Comparison of ENCODE assay signal across 20 cellular contexts in the genomic region with DNA sequence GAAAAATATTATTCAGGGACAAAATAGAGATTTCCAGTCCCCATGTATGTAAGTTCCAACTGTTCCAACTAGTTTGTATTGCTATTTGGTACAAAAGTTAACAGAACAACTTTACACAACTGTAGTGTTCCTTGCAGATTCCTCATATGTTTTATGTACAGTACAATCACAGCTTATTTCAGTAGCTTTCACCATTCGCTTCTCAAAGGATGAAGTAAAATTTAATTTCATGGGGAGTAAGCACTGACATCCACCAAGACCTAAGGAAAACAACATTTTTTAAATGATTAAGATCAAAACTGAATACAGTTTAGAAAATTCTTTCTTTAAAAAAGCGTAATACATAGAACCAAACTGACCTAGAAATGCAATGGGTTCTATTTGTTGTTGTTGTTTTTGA.
"Had no signal": no experiment of that assay in that cellular context is flagged by ENCODE, and none has a peak within 500 bp of the region (broad histone marks: within the 10 kb centered on the region; RNA-seq: fewer than 3 reads in every experiment).

No MANE protein-coding gene starts in this region.

- H3K36me3 ChIP-seq: ovary had no signal

- H3K27me3 ChIP-seq: foreskin keratinocyte, hepatocyte, ovary had no signal

- H3K4me2 ChIP-seq: hepatocyte, smooth muscle cell had no signal

- H3K4me3 Mint-ChIP-seq: endodermal cell had no signal

- ATAC-seq: foreskin keratinocyte, left colon, left ventricle myocardium superior, right cardiac atrium had no signal

- H2AFZ ChIP-seq: hepatocyte had no signal

- DNase-seq: effector CD4-positive, alpha-beta T cell; endodermal cell; erythroblast; foreskin keratinocyte; kidney; left colon; left ventricle myocardium superior; mesendoderm; naive B cell; nucleus accumbens; right cardiac atrium; stimulated activated CD4-positive, alpha-beta T cell treated with anti-CD3 and anti-CD28 coated beads, Interleukin-2, amount 100 ng/mL, for 48 hours; stimulated activated naive CD4-positive, alpha-beta T cell treated with Interleukin-2 at 50 U/mL for 16 hours; trophoblast cell had no signal

- H3K27ac ChIP-seq: coronary artery, foreskin keratinocyte, hepatocyte, ovary had no signal

- H3K9me3 ChIP-seq: ovary had no signal

- H3K9me3 Mint-ChIP-seq: endodermal cell, naive B cell had no signal

- H3K4me3 ChIP-seq: coronary artery, hepatocyte, lung, ovary, smooth muscle cell had no signal

- H3K4me1 ChIP-seq: foreskin keratinocyte had no signal

- H3K4me1 Mint-ChIP-seq: endodermal cell had no signal

- H3K27me3 Mint-ChIP-seq: naive B cell had no signal

- FAIRE-seq: endothelial cell of umbilical vein, kidney had no signal
